Comparison of ENCODE assay signal across 20 cellular contexts in the genomic region with DNA sequence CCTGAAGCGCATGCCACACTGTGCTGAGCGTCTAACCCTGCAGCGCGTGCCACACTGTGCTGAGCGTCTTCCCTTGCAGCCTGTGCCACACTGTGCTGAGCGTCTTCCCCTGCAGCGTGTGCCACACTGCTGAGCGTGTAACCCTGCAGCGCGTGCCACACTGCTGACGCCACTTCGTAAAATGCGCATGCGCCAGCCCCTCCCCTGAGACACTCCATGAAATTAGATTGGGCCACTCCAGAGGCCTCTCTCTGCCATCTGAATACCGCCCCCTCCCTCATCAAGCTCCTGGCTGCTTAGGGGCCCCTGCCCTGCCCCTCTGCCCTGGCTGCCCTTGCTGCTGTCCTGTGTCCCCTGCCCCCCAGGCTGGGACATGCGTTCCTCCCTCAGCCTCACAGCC.
DNase-seq lines count a peak whose midpoint lies in the region; ATAC-seq, FAIRE-seq and TF ChIP-seq lines count a peak whose summit lies in the region.
"Had no signal": no experiment of that assay in that cellular context is flagged by ENCODE, and none has a peak within 500 bp of the region (broad histone marks: within the 10 kb centered on the region; RNA-seq: fewer than 3 reads in every experiment).

No MANE protein-coding gene starts in this region.

- no peak for ATAC-seq in omental fat pad (ENCODE audit: low FRiP score)
- no peak for ATAC-seq in Right ventricle myocardium inferior

- H3K4me1 Mint-ChIP-seq in activated CD4-positive, alpha-beta T cell treated with anti-CD3 and anti-CD28 coated beads, Interleukin-2, amount 10 ng/mL, durations not matched to agents 24 days and 14 days = peaks cover 9% of the 10 kb centered on the region

- no peak overlapping the region for H3K4me3 ChIP-seq in small intestine (ENCODE audit: low read depth in 1 of 2, low read length in 2 of 2)
- H3K4me3 ChIP-seq: Peyer's patch had no signal

- H3K36me3 ChIP-seq in small intestine (ENCODE audit: control insufficient read depth in 2 of 2, insufficient read depth in 2 of 2, low read length in 2 of 2) = no peaks in the 10 kb centered on the region
- H3K36me3 ChIP-seq: Peyer's patch had no signal

- no peak for FAIRE-seq in small intestine (lab: Jason Lieb, UNC)
- FAIRE-seq: A204.1, GM12891 had no signal

- H3K4me1 ChIP-seq in small intestine (ENCODE audit: control insufficient read depth in 2 of 2, insufficient read depth in 1 of 2, low read depth in 1 of 2, low read length in 1 of 2) = no peaks in the 10 kb centered on the region
- H3K4me1 ChIP-seq: Peyer's patch had no signal

- H3K27ac Mint-ChIP-seq in activated CD4-positive, alpha-beta T cell treated with anti-CD3 and anti-CD28 coated beads, Interleukin-2, amount 10 ng/mL, durations not matched to agents 24 days and 14 days = no peak overlapping the region
- H3K27ac Mint-ChIP-seq: HFFc6 had no signal

- intact Hi-C loops in activated CD4-positive, alpha-beta T cell treated with anti-CD3 and anti-CD28 coated beads, Interleukin-2, amount 10 ng/mL, durations not matched to agents 24 days and 14 days (cut with micrococcal nuclease) = no loop called here
- intact Hi-C loops in Right ventricle myocardium inferior (cut with DNase I) = no loop called here

- no peak overlapping the region for H3K27ac ChIP-seq in small intestine (ENCODE audit: low read depth in 1 of 2, low read length in 1 of 2)
- H3K27ac ChIP-seq: HL-60, Peyer's patch had no signal

- no peak overlapping the region for H3K4me3 Mint-ChIP-seq in activated CD4-positive, alpha-beta T cell treated with anti-CD3 and anti-CD28 coated beads, Interleukin-2, amount 10 ng/mL, durations not matched to agents 24 days and 14 days
- H3K4me3 Mint-ChIP-seq: CD4-positive, CD25-positive, alpha-beta regulatory T cell; HFFc6 had no signal

- H3K36me3 Mint-ChIP-seq in activated CD4-positive, alpha-beta T cell treated with anti-CD3 and anti-CD28 coated beads, Interleukin-2, amount 10 ng/mL, durations not matched to agents 24 days and 14 days (ENCODE audit: low read depth) = peaks cover 3% of the 10 kb centered on the region

- DNase-seq in activated CD4-positive, alpha-beta T cell treated with anti-CD3 and anti-CD28 coated beads, Interleukin-2, amount 10 ng/mL, durations not matched to agents 24 days and 14 days = peak; percentile 48
- DNase-seq in activated CD4-positive, alpha-beta T cell treated with anti-CD3 and anti-CD28 coated beads for 1 hour = no peak
- DNase-seq in SK-N-DZ (ENCODE audit: low spot score) (peak; percentile 88), cerebellum (ENCODE audit: low spot score) (peak; percentile 58), omental fat pad (ENCODE audit: low spot score) (no peak), small intestine (no peak), Right ventricle myocardium inferior (ENCODE audit: missing footprints) (no peak), midbrain (lab: John Stamatoyannopoulos, UW) (no peak)
- DNase-seq: CD4-positive, CD25-positive, alpha-beta regulatory T cell; DMS53; HFFc6; KBM-7; NCI-H1048; NCI-H187; NCI-H82; Peyer's patch; SHP77 had no signal

- H3K9me3 Mint-ChIP-seq in activated CD4-positive, alpha-beta T cell treated with anti-CD3 and anti-CD28 coated beads, Interleukin-2, amount 10 ng/mL, durations not matched to agents 24 days and 14 days = no peaks in the 10 kb centered on the region
- H3K9me3 Mint-ChIP-seq: CD4-positive, CD25-positive, alpha-beta regulatory T cell; HFFc6 had no signal

- WGBS in small intestine, 3 donors = 89 to 91% (median 91%) methylated on average over 16 of the region's 16 CpGs

- H3K9me3 ChIP-seq in small intestine (ENCODE audit: control insufficient read depth, low read depth) = no peaks in the 10 kb centered on the region
- H3K9me3 ChIP-seq: Peyer's patch had no signal

- no peak for TF ChIP-seq CTCF in omental fat pad (IDR thresholded peaks at IDR 0.05)

- H3K27me3 Mint-ChIP-seq in activated CD4-positive, alpha-beta T cell treated with anti-CD3 and anti-CD28 coated beads, Interleukin-2, amount 10 ng/mL, durations not matched to agents 24 days and 14 days = no peaks in the 10 kb centered on the region
- H3K27me3 Mint-ChIP-seq: CD4-positive, CD25-positive, alpha-beta regulatory T cell had no signal

- H3K27me3 ChIP-seq in small intestine (ENCODE audit: control insufficient read depth in 2 of 2, insufficient read depth in 2 of 2, low read length in 2 of 2) = no peaks in the 10 kb centered on the region
- H3K27me3 ChIP-seq: Peyer's patch had no signal

Comparison
In these comparisons a context has a peak if more than half of its experiments do, and no peak if none do; other contexts are left out.
1. DNase-seq: peak in activated CD4-positive, alpha-beta T cell treated with anti-CD3 and anti-CD28 coated beads, Interleukin-2, amount 10 ng/mL, durations not matched to agents 24 days and 14 days (single experiment), SK-N-DZ (single experiment) and cerebellum (single experiment); none in activated CD4-positive, alpha-beta T cell treated with anti-CD3 and anti-CD28 coated beads for 1 hour (single experiment), omental fat pad (single experiment), small intestine (single experiment), Right ventricle myocardium inferior (single experiment) and midbrain (single experiment).